ENCODE assay signal across 26 cellular contexts in the genomic region with DNA sequence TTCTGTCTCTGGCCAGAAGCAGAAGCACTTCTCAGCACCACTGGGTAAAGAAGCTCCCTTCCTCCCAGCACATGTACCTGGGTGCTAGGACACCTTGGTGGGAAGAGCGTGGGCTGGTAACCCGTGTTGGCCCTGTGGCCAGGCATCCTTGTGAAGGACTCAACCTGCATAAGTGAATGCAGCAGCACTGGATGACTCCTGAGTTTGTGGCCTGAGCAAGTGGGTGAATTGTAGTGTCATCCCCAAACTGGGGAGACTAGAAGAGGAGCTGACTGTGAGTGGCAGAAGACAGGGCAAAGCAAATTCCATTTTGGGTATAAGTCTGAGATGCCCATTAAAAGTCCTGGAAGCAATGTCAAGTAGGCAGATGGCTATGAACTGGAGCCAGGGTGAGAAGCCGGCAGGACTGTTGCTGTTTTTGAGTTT.
"Had no signal": no experiment of that assay in that cellular context is flagged by ENCODE, and none has a peak within 500 bp of the region (broad histone marks: within the 10 kb centered on the region; RNA-seq: fewer than 3 reads in every experiment).

No MANE protein-coding gene starts in this region.

- FAIRE-seq: kidney, pancreas, TTC549 had no signal

- H3K27me3 ChIP-seq: heart left ventricle, pancreas, suprapubic skin, tibial artery, vagina had no signal

- H3K9me3 ChIP-seq: pancreas, psoas muscle, suprapubic skin, tibial artery, vagina had no signal

- ATAC-seq: activated naive CD8-positive, alpha-beta T cell treated with anti-CD3 and anti-CD28 coated beads, Interleukin-2, amount 50 U/mL, for 24 hours; activated T-cell treated with anti-CD3 and anti-CD28 coated beads, Interleukin-2, amount 50 U/mL, for 4 hours; esophagus mucosa; naive thymus-derived CD4-positive, alpha-beta T cell; pancreas; psoas muscle had no signal

- H3K36me3 ChIP-seq: heart left ventricle, pancreas, suprapubic skin, vagina had no signal

- H3K4me3 ChIP-seq: heart left ventricle, pancreas, psoas muscle, suprapubic skin, tibial artery, vagina had no signal

- DNase-seq: activated CD4-positive, alpha-beta memory T cell treated with anti-CD3 and anti-CD28 coated beads, Interleukin-2, amount 10 ng/mL, durations not matched to agents 7 days and 5 days; activated CD4-positive, alpha-beta T cell treated with anti-CD3 and anti-CD28 coated beads, Interleukin-2, amount 10 ng/mL, durations not matched to agents 7 days and 5 days; activated CD8-positive, alpha-beta memory T cell treated with anti-CD3 and anti-CD28 coated beads, Interleukin-2, amount 50 U/mL, for 48 hours; activated naive CD8-positive, alpha-beta T cell treated with anti-CD3 and anti-CD28 coated beads, Interleukin-2, amount 50 U/mL, for 24 hours; activated T-cell treated with anti-CD3 and anti-CD28 coated beads, Interleukin-2, amount 50 U/mL, for 4 hours; amygdala; endodermal cell; foreskin fibroblast; heart left ventricle; hypothalamus; immature natural killer cell; kidney; midbrain; naive thymus-derived CD4-positive, alpha-beta T cell; nucleus accumbens; pancreas; psoas muscle; stimulated activated CD4-positive, alpha-beta T cell treated with anti-CD3 and anti-CD28 coated beads, Interleukin-15, amount 100 ng/mL, for 24 hours; stimulated activated CD4-positive, alpha-beta T cell treated with anti-CD3 and anti-CD28 coated beads, Interleukin-2, amount 100 ng/mL, for 24 hours; stimulated activated naive CD4-positive, alpha-beta T cell; tibial artery had no signal

- H3K27ac ChIP-seq: heart left ventricle, pancreas, psoas muscle, suprapubic skin, tibial artery, vagina, VCaP had no signal
